Comparison of ENCODE assay signal across 10 cellular contexts in the genomic region with DNA sequence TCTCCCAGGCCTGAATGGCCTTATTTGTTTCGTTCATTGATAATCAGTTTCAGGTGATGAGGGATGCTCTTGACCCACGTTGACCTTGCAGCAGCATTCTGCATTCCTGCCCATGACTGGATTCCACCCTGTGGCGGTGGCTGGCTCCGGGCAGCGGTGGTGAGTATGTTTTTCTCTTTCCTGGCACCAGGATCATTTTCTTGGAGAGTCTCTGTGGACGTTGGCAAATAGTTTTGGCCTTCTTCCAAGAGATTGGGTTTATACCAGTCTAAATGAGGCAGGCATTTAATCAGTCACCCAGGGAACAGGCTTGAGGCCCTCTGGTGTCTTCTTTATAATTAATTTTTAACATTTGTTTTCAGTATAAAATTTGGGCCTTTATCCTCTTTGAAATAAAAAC.
A peak's percentile ranks its signal among the peaks of the same experiment; 100 is the strongest.
DNase-seq lines count a peak whose midpoint lies in the region; ATAC-seq, FAIRE-seq and TF ChIP-seq lines count a peak whose summit lies in the region.
"Had no signal": no experiment of that assay in that cellular context is flagged by ENCODE, and none has a peak within 500 bp of the region (broad histone marks: within the 10 kb centered on the region; RNA-seq: fewer than 3 reads in every experiment).

No MANE protein-coding gene starts in this region.

- in situ Hi-C loops in ACHN (cut with HindIII; ENCODE audit: low pct_ligation_motif_present, low pct_unique_long_range_greater_than_20kb, low sequenced_read_pairs): no loop called here

- no peak overlapping the region for H3K4me3 ChIP-seq in LNCaP clone FGC (ENCODE audit: low read depth, low read length)
- H3K4me3 ChIP-seq: vagina had no signal

- TF ChIP-seq CTCF in LNCaP clone FGC (IDR thresholded peaks at IDR 0.05; ENCODE audit: control insufficient read depth, extremely low read depth, insufficient read depth): no peak
- TF ChIP-seq CTCF in D721Med (IDR thresholded peaks at IDR 0.05; ENCODE audit: insufficient read depth, missing control alignments): no peak
- TF ChIP-seq CTCF in GM10248 (IDR thresholded peaks at IDR 0.05; ENCODE audit: control extremely low read depth, extremely low read depth, low read depth, missing control alignments): no peak

- POLR2A ChIA-PET in GM10248 (lab: Yijun Ruan, JAX): no interaction called here

- DNase-seq in ACHN (peak; percentile 53), LNCaP clone FGC (ENCODE audit: low read depth) (peak; percentile 86), amniotic epithelial cell (ENCODE audit: low read depth) (peak; percentile 1), left colon (no peak), D721Med (ENCODE audit: insufficient read length, low spot score) (no peak), GM10248 (ENCODE audit: extremely low spot score) (no peak)
- DNase-seq: dermis blood vessel endothelial cell had no signal

- ATAC-seq in left colon (peak; percentile 62), GM21737 (IDR thresholded peaks at IDR 0.05; ENCODE audit: unreplicated experiment) (no peak), GM21526 (IDR thresholded peaks at IDR 0.05; ENCODE audit: low FRiP score, unreplicated experiment) (no peak)

- CTCF ChIA-PET in GM10248 (lab: Yijun Ruan, JAX): no interaction called here

- no peak for FAIRE-seq in D721Med (lab: Jason Lieb, UNC)

- intact Hi-C loops in left colon (cut with DNase I, micrococcal nuclease): no loop called here

Comparison
In these comparisons a context has a peak if more than half of its experiments do, and no peak if none do; other contexts are left out.
1. DNase-seq: peak in ACHN (single experiment), LNCaP clone FGC (single experiment) and amniotic epithelial cell (single experiment); none in left colon (0 of 2), D721Med (single experiment) and GM10248 (single experiment).